In the genomic region with DNA sequence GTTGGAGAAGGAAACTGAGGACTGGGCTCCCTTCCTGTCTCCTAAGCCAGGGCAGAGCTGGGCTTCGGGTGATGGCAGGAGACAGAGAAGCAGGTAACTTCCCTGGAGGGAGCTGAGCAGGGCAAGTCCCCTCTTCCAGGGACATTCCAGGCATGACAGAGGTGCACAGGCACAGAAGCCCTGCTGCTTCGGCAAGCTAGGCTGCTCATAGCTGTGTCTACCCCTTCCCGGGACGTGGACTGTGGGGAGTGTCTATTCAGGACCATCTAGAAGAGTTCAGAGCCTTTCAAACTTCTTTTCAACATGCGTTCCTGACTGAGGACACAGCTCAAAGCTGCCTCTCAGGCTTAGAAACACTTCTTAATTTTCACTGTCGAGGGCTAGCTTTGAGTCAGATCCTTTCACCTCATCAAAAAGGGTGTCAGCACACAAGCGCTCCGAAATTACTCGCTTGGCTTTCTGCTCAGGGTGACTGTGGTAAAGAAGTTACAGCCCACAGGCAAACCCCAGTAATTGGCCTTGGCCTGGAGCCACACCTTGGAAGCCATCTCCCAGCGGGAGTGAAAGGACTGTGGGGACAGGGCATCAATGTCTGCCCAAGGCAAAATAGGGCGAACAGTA, we compare ENCODE assay signal across 8 cellular contexts.
DNase-seq lines count a peak whose midpoint lies in the region; ATAC-seq and TF ChIP-seq lines count a peak whose summit lies in the region.

No MANE protein-coding gene starts in this region.

- peak overlapping the region; percentile 24; the same call in 1 of the 2 replicates for H3K4me3 ChIP-seq in HUES6 (ENCODE audit: low read depth, low read length)

- no peak for DNase-seq in Right ventricle myocardium inferior (ENCODE audit: missing footprints)
- no peak for DNase-seq in cardiac septum (ENCODE audit: low spot score)
- DNase-seq in astrocyte of the hippocampus (ENCODE audit: low read depth, low spot score) = peak; percentile 85
- DNase-seq in nephron progenitor cell = peak; percentile 14
- DNase-seq in posterior cingulate gyrus = no peak
- DNase-seq in foreskin melanocyte = no peak
- no peak for DNase-seq in OCI-M2 (lab: John Stamatoyannopoulos, UW; ENCODE audit: unreplicated experiment)

- no peaks in the 10 kb centered on the region for H3K36me3 Mint-ChIP-seq in nephron progenitor cell (ENCODE audit: low read depth)

- TF ChIP-seq CTCF in nephron progenitor cell (IDR thresholded peaks at IDR 0.05) = no peak

- no peaks in the 10 kb centered on the region for H3K36me3 ChIP-seq in HUES6 (ENCODE audit: control insufficient read depth, insufficient read depth, low read length)

- intact Hi-C loops in Right ventricle myocardium inferior (cut with DNase I) (loop anchor here (5.0 kb wide), 1 partner anchor 289 kb away; no protein-coding TSS in a partner anchor), cardiac septum (cut with DNase I) (loop anchor here (1.0 to 5.0 kb wide), 3 partner anchors 26 to 494 kb away; partner anchors contain the start of gene HYCC1), posterior cingulate gyrus (cut with DNase I) (loop anchor here (2.0 to 10.0 kb wide), 4 partner anchors 163 to 449 kb away; partner anchors contain the start of genes HYCC1, IL6 and TOMM7)

- H3K27me3 Mint-ChIP-seq in nephron progenitor cell (ENCODE audit: low read depth, poor library complexity) = peaks cover 2% of the 10 kb centered on the region

- ATAC-seq in Right ventricle myocardium inferior = peak; percentile 22

- H3K27ac Mint-ChIP-seq in nephron progenitor cell = no peak overlapping the region

- H3K9me3 Mint-ChIP-seq in nephron progenitor cell = no peaks in the 10 kb centered on the region

- peaks cover 48% of the 10 kb centered on the region for H3K4me1 Mint-ChIP-seq in nephron progenitor cell

- H3K9me3 ChIP-seq in HUES6 (ENCODE audit: control insufficient read depth, insufficient read depth, low read depth, low read length) = no peaks in the 10 kb centered on the region

- H3K4me1 ChIP-seq in HUES6 (ENCODE audit: control insufficient read depth, insufficient read depth, low read length) = peaks cover 69% of the 10 kb centered on the region

- H3K4me3 Mint-ChIP-seq in nephron progenitor cell = no peak overlapping the region

- peak overlapping the region; percentile 70 for H3K9ac ChIP-seq in HUES6 (ENCODE audit: low read length)

- no peaks in the 10 kb centered on the region for H3K27me3 ChIP-seq in HUES6 (ENCODE audit: control insufficient read depth, insufficient read depth, low read length)

- peak overlapping the region; percentile 68; the same call in 1 of the 2 replicates for H3K27ac ChIP-seq in HUES6 (ENCODE audit: low read depth, low read length)

Comparison
In these comparisons a context has a peak if more than half of its experiments do, and no peak if none do; other contexts are left out.
1. DNase-seq: peak in astrocyte of the hippocampus (single experiment) and nephron progenitor cell (single experiment); none in Right ventricle myocardium inferior (single experiment), cardiac septum (single experiment), posterior cingulate gyrus (0 of 10), foreskin melanocyte (single experiment) and OCI-M2 (single experiment).